8 cellular contexts compared by ENCODE assay signal in genomic region chr16:89374393-89374948, GRCh38.
DNase-seq lines count a peak whose midpoint lies in the region; ATAC-seq and TF ChIP-seq lines count a peak whose summit lies in the region.
"Had no signal": no experiment of that assay in that cellular context is flagged by ENCODE, and none has a peak within 500 bp of the region (broad histone marks: within the 10 kb centered on the region; RNA-seq: fewer than 3 reads in every experiment).

No MANE protein-coding gene starts in this region.

- peak overlapping the region; percentile 9 for H3K9ac ChIP-seq in skeletal muscle satellite cell (ENCODE audit: low read depth, low read length)

- H2AFZ ChIP-seq in GM23338 (no peak overlapping the region), PC-9 (no peak overlapping the region)

- TF ChIP-seq CTCF in GM23338 (conservative IDR thresholded peaks at IDR 0.05; ENCODE audit: low read depth in 2 of 2) (peak in 1 of 2 experiments; percentile 38; a peak in 2 of 4 replicates), left ventricle myocardium inferior (IDR thresholded peaks at IDR 0.05; ENCODE audit: borderline replicate concordance) (peak; percentile 26), PC-9 (conservative IDR thresholded peaks at IDR 0.05) (no peak)

- H3K27me3 ChIP-seq in GM23338 (ENCODE audit: insufficient read depth) (no peaks in the 10 kb centered on the region), left ventricle myocardium inferior (ENCODE audit: low read depth) (no peaks in the 10 kb centered on the region), skeletal muscle satellite cell (ENCODE audit: control insufficient read depth, insufficient read depth, low read length) (no peaks in the 10 kb centered on the region), PC-9 (ENCODE audit: insufficient read depth, low read depth) (no peaks in the 10 kb centered on the region)

- no peak overlapping the region for H3K4me3 Mint-ChIP-seq in GM23338
- H3K4me3 Mint-ChIP-seq in naive thymus-derived CD8-positive, alpha-beta T cell: peak overlapping the region in 5 of 10 donors; percentile 14 to 56 (median 36)

- H3K36me3 ChIP-seq in GM23338 (ENCODE audit: insufficient read depth) (no peaks in the 10 kb centered on the region), left ventricle myocardium inferior (no peaks in the 10 kb centered on the region), skeletal muscle satellite cell (ENCODE audit: insufficient read depth, low read length) (peaks cover 5% of the 10 kb centered on the region), PC-9 (ENCODE audit: low read depth) (no peaks in the 10 kb centered on the region)

- H3K4me1 ChIP-seq in GM23338 (ENCODE audit: insufficient read depth) (peaks cover 51% of the 10 kb centered on the region), left ventricle myocardium inferior (peaks cover 90% of the 10 kb centered on the region), skeletal muscle satellite cell (ENCODE audit: control insufficient read depth, insufficient read depth, low read length) (peaks cover 50% of the 10 kb centered on the region), PC-9 (replicated peaks; ENCODE audit: insufficient read depth) (peaks cover 16% of the 10 kb centered on the region; the same call in 1 of the 2 replicates)

- H3K4me1 Mint-ChIP-seq in GM23338: peaks cover 80% of the 10 kb centered on the region
- H3K4me1 Mint-ChIP-seq in naive thymus-derived CD8-positive, alpha-beta T cell: peaks cover 40 to 93% (median 89%) of the 10 kb centered on the region in 4 donors

- H3F3A ChIP-seq in GM23338 (replicated peaks; ENCODE audit: low read depth) (peaks cover 8% of the 10 kb centered on the region; the same call in 1 of the 2 replicates), PC-9 (ENCODE audit: insufficient read depth, low read depth) (peaks cover 21% of the 10 kb centered on the region; the same call in 1 of the 2 replicates)

- POLR2A ChIA-PET in naive thymus-derived CD8-positive, alpha-beta T cell (lab: Charles Lee): interaction anchor here (0.6 to 1.9 kb wide), 5 partner anchors 12 to 36 kb away, joined by 3 to 6 read pairs (median 4); no protein-coding TSS in a partner anchor
- POLR2A ChIA-PET in PC-9 (lab: Charles Lee; ENCODE audit: unreplicated experiment): interaction anchor here (0.6 kb wide), 1 partner anchor 53 kb away, joined by 4 read pairs; no protein-coding TSS in a partner anchor

- no peak overlapping the region; the same call in 1 of the 2 replicates for H3K27ac Mint-ChIP-seq in GM23338
- H3K27ac Mint-ChIP-seq in naive thymus-derived CD8-positive, alpha-beta T cell: peak overlapping the region in 4 of 10 donors; percentile 58 to 75 (median 63)

- no peaks in the 10 kb centered on the region for H3K9me2 ChIP-seq in GM23338 (ENCODE audit: insufficient read depth)
- no peaks in the 10 kb centered on the region for H3K9me2 ChIP-seq in PC-9 (ENCODE audit: insufficient read depth)

- H3K36me3 Mint-ChIP-seq in GM23338 (ENCODE audit: low read depth): peaks cover 11% of the 10 kb centered on the region; the same call in 2 of the 3 replicates
- peaks cover 0 to 19% (median 4%) of the 10 kb centered on the region in 3 donors for H3K36me3 Mint-ChIP-seq in naive thymus-derived CD8-positive, alpha-beta T cell

- H3K4me3 ChIP-seq in GM23338 (no peak overlapping the region), left ventricle myocardium inferior (no peak overlapping the region), skeletal muscle satellite cell (ENCODE audit: low read length) (no peak overlapping the region), PC-9 (no peak overlapping the region)

- H3K9me3 ChIP-seq in left ventricle myocardium inferior (replicated peaks) (peaks cover 11% of the 10 kb centered on the region), skeletal muscle satellite cell (replicated peaks; ENCODE audit: low read length) (no peaks in the 10 kb centered on the region), PC-9 (ENCODE audit: insufficient read depth, low read depth) (no peaks in the 10 kb centered on the region)

- no peaks in the 10 kb centered on the region; the same call in 2 of the 3 replicates for H3K9me3 Mint-ChIP-seq in GM23338
- peaks cover 0 to 5% (median 0%) of the 10 kb centered on the region in 9 donors for H3K9me3 Mint-ChIP-seq in naive thymus-derived CD8-positive, alpha-beta T cell

- ATAC-seq in GM23338 (peak; percentile 82), HG03565 (IDR thresholded peaks at IDR 0.05; ENCODE audit: unreplicated experiment) (no peak)
- ATAC-seq in naive thymus-derived CD8-positive, alpha-beta T cell: no peak

- DNase-seq in GM23338 (ENCODE audit: low spot score) (peak; percentile 79), RPMI7951 (ENCODE audit: low read depth) (peak; percentile 75), left ventricle myocardium inferior (no peak), PC-9 (no peak)
- DNase-seq in naive thymus-derived CD8-positive, alpha-beta T cell: no peak
- DNase-seq: NCI-H345 had no signal

- H4K20me1 ChIP-seq in GM23338 (replicated peaks; ENCODE audit: insufficient read depth) (peaks cover 91% of the 10 kb centered on the region), PC-9 (ENCODE audit: insufficient read depth) (peaks cover 99% of the 10 kb centered on the region)

- H3K27ac ChIP-seq in GM23338 (ENCODE audit: low read depth) (peak overlapping the region; percentile 53; the same call in 1 of the 2 replicates), left ventricle myocardium inferior (replicated peaks) (peak overlapping the region; percentile 70), PC-9 (no peak overlapping the region)

- CTCF ChIA-PET in PC-9 (lab: Charles Lee): no interaction called here

- H3K27me3 Mint-ChIP-seq in GM23338 (ENCODE audit: insufficient read depth, low read depth, poor library complexity): peaks cover 22% of the 10 kb centered on the region
- no peaks in the 10 kb centered on the region for H3K27me3 Mint-ChIP-seq in naive thymus-derived CD8-positive, alpha-beta T cell

- peaks cover 100% of the 10 kb centered on the region for H3K79me2 ChIP-seq in GM23338 (replicated peaks; ENCODE audit: insufficient read depth)
- H3K79me2 ChIP-seq in PC-9 (ENCODE audit: low read depth): peaks cover 100% of the 10 kb centered on the region

- no TSS peak for BruUV-seq in PC-9 (replicated peaks; lab: Mats Ljungman, UMichigan)

- intact Hi-C loops in left ventricle myocardium inferior (cut with micrococcal nuclease) (no loop called here), PC-9 (cut with micrococcal nuclease; ENCODE audit: unreplicated experiment) (no loop called here)

- H3K4me2 ChIP-seq in GM23338 (0 out of 2 replicates have a peak overlapping the region, but pooled peaks have one; percentile 21), skeletal muscle satellite cell (ENCODE audit: low read length) (peak overlapping the region; percentile 21), PC-9 (no peak overlapping the region)

TF ChIP-seq in GM23338, 12 proteins besides CTCF, POLR2A, EP300 and RAD21:
- TF ChIP-seq ZNF331 (CRISPR knock-in tag; IDR thresholded peaks at IDR 0.05; ENCODE audit: low read depth) (no peak), EZH2phosphoT487 (IDR thresholded peaks at IDR 0.05; ENCODE audit: unreplicated experiment) (no peak), JUNB (IDR thresholded peaks at IDR 0.05; ENCODE audit: unreplicated experiment) (no peak), EZH2 (IDR thresholded peaks at IDR 0.05; ENCODE audit: low read depth, unreplicated experiment) (no peak), STAT1 (IDR thresholded peaks at IDR 0.05; ENCODE audit: unreplicated experiment) (no peak), POLR2AphosphoS5 (IDR thresholded peaks at IDR 0.05; ENCODE audit: low read depth) (no peak), REST (IDR thresholded peaks at IDR 0.05; ENCODE audit: unreplicated experiment) (no peak)

Comparison
In these comparisons a context has a peak if more than half of its experiments do, and no peak if none do; other contexts are left out.
1. DNase-seq: peak in GM23338 (single experiment) and RPMI7951 (single experiment); none in left ventricle myocardium inferior (single experiment), naive thymus-derived CD8-positive, alpha-beta T cell (0 of 10) and PC-9 (0 of 2).